In the genomic region with DNA sequence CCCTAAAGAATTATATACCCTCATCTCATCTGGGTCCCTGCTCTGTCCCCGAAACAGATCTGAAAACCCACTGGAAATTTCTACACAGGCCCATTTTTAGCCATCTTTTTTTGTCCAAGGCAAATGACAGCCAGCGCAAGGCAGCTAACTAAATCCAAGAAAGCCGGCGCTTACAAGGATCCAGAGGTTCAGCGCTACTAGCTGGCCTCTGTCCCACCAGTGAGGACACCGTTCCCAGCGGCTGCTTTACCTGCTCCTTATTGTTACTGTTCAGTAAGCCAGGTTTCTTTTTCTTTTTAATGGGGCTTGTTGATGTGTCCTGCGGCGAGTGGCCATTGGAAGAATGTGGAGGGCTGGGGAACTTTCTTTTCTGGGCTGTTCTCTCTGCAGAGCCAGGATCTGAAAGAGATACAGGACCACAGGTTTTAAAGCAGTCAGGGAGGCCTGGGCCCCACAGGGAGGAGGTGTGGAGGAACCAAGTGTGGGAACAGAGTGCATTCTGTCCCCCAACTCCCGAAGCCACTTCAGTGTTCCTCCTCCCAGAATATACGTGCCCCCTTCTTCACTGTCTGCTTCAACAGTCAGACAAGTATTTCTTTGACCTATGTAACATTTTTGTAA, we compare ENCODE assay signal across 12 cellular contexts. TPM values are rescaled to one million over a fixed set of nuclear protein-coding genes. Genes with fewer than 3 reads are reported as not detected.
A peak's percentile ranks its signal among the peaks of the same experiment; 100 is the strongest.
DNase-seq lines count a peak whose midpoint lies in the region; ATAC-seq and TF ChIP-seq lines count a peak whose summit lies in the region.
"Had no signal": no experiment of that assay in that cellular context is flagged by ENCODE, and none has a peak within 500 bp of the region (broad histone marks: within the 10 kb centered on the region; RNA-seq: fewer than 3 reads in every experiment).

No MANE protein-coding gene starts in this region.

- no peak for ATAC-seq in activated CD8-positive, alpha-beta T cell treated with anti-CD3 and anti-CD28 coated beads for 36 hours
- ATAC-seq in heart right ventricle (peak in 5 of 8 donors; percentile 13 to 45 (median 27)), psoas muscle (peak in 1 of 4 donors; percentile 19), GM21786 (IDR thresholded peaks at IDR 0.05; ENCODE audit: unreplicated experiment) (no peak)
- ATAC-seq: GM12878 had no signal

- H3K27me3 Mint-ChIP-seq in activated CD8-positive, alpha-beta T cell treated with anti-CD3 and anti-CD28 coated beads for 36 hours, result no peaks in the 10 kb centered on the region

- H3K9me3 ChIP-seq in BLaER1 treated with 17β-estradiol and CSF1 and Interleukin-3, amounts not matched to agents 10 nM and 100 nM (replicated peaks in 1 of 11), result peaks cover 0 to 6% (median 0%) of the 10 kb centered on the region in 11 experiments; a peak in 2 of 22 replicates
- H3K9me3 ChIP-seq in heart right ventricle, result no peaks in the 10 kb centered on the region
- H3K9me3 ChIP-seq in psoas muscle, result no peaks in the 10 kb centered on the region
- H3K9me3 ChIP-seq: vagina had no signal

- H4K20me1 ChIP-seq in BLaER1 treated with 17β-estradiol and CSF1 and Interleukin-3, amounts not matched to agents 10 nM and 100 nM, result peaks cover 68 to 100% (median 93%) of the 10 kb centered on the region in 11 experiments; a peak in 21 of 22 replicates

- CTCF ChIA-PET in activated CD8-positive, alpha-beta T cell treated with anti-CD3 and anti-CD28 coated beads for 36 hours (lab: Charles Lee), result interaction anchor here (1.4 to 2.7 kb wide), 3 partner anchors 13 to 74 kb away, joined by 3 to 11 read pairs (median 7); no protein-coding TSS in a partner anchor

- H3K27ac ChIP-seq in BLaER1 treated with 17β-estradiol and CSF1 and Interleukin-3, amounts not matched to agents 10 nM and 100 nM, result peak overlapping the region in 7 of 11 experiments; percentile 9 to 29 (median 22); a peak in 5 of 22 replicates
- peak overlapping the region in 8 of 10 donors; percentile 44 to 71 (median 52) for H3K27ac ChIP-seq in heart right ventricle
- H3K27ac ChIP-seq in psoas muscle, result peak overlapping the region; percentile 50
- H3K27ac ChIP-seq: vagina had no signal

- no peak overlapping the region for H3K9ac ChIP-seq in BLaER1 treated with 17β-estradiol and CSF1 and Interleukin-3, amounts not matched to agents 10 nM and 100 nM

- H3K4me1 ChIP-seq in BLaER1 treated with 17β-estradiol and CSF1 and Interleukin-3, amounts not matched to agents 10 nM and 100 nM, result peaks cover 20 to 31% (median 25%) of the 10 kb centered on the region in 10 experiments
- peaks cover 2 to 59% (median 22%) of the 10 kb centered on the region in 9 donors for H3K4me1 ChIP-seq in heart right ventricle
- H3K4me1 ChIP-seq in psoas muscle, result peaks cover 8% of the 10 kb centered on the region

- WGBS in heart right ventricle, 2 donors, result 67 to 80% methylated on average over 11 of the region's 11 CpGs
- 73 to 89% (median 84%) methylated on average over 11 of the region's 11 CpGs for WGBS in psoas muscle, 3 donors

- H3K4me1 Mint-ChIP-seq in activated CD8-positive, alpha-beta T cell treated with anti-CD3 and anti-CD28 coated beads for 36 hours (ENCODE audit: low read depth), result peaks cover 30% of the 10 kb centered on the region

- H3K9me3 Mint-ChIP-seq in activated CD8-positive, alpha-beta T cell treated with anti-CD3 and anti-CD28 coated beads for 36 hours, result no peaks in the 10 kb centered on the region

- no peak for DNase-seq in activated CD8-positive, alpha-beta T cell treated with anti-CD3 and anti-CD28 coated beads for 36 hours
- no peak for DNase-seq in heart right ventricle
- DNase-seq in psoas muscle, result no peak
- DNase-seq in NCI-H2171 treated with DMSO at 0.1 percent for 48 hours (lab: John Stamatoyannopoulos, UW), result no peak
- DNase-seq in COR-L47 (lab: John Stamatoyannopoulos, UW), result no peak
- no peak for DNase-seq in DMS153 (lab: John Stamatoyannopoulos, UW)
- DNase-seq: activated naive CD4-positive, alpha-beta T cell treated with anti-CD3 and anti-CD28 coated beads, Interleukin-2, amount 50 U/mL, for 16 hours; NCI-H1930 had no signal

- peaks cover 77 to 96% (median 92%) of the 10 kb centered on the region in 11 experiments for H3K36me3 ChIP-seq in BLaER1 treated with 17β-estradiol and CSF1 and Interleukin-3, amounts not matched to agents 10 nM and 100 nM
- H3K36me3 ChIP-seq in heart right ventricle, result peaks cover 0 to 68% (median 25%) of the 10 kb centered on the region in 9 donors
- H3K36me3 ChIP-seq in psoas muscle (ENCODE audit: insufficient read depth in 1 of 2, low read depth in 1 of 2), result peaks cover 6 to 60% of the 10 kb centered on the region in 2 donors

- intact Hi-C loops in activated CD8-positive, alpha-beta T cell treated with anti-CD3 and anti-CD28 coated beads for 36 hours (cut with micrococcal nuclease), result no loop called here
- intact Hi-C loops in heart right ventricle (cut with DNase I) (loop anchor here in 1 of 10 donors (5.0 kb wide), 1 partner anchor 33 kb away; no protein-coding TSS in a partner anchor), psoas muscle (cut with DNase I) (loop anchor here in 1 of 2 donors (10.0 kb wide), 1 partner anchor 1375 kb away; the partner anchor contains the start of gene PCIF1)

- TF ChIP-seq CTCF in activated CD8-positive, alpha-beta T cell treated with anti-CD3 and anti-CD28 coated beads for 36 hours (IDR thresholded peaks at IDR 0.05), result no peak
- TF ChIP-seq CTCF in heart right ventricle (IDR thresholded peaks at IDR 0.05) (no peak), psoas muscle (IDR thresholded peaks at IDR 0.05) (no peak)

- no peak overlapping the region for H3K4me3 Mint-ChIP-seq in activated CD8-positive, alpha-beta T cell treated with anti-CD3 and anti-CD28 coated beads for 36 hours

- peak overlapping the region; percentile 34 for H3K27ac Mint-ChIP-seq in activated CD8-positive, alpha-beta T cell treated with anti-CD3 and anti-CD28 coated beads for 36 hours

- peaks cover 28% of the 10 kb centered on the region for H3K36me3 Mint-ChIP-seq in activated CD8-positive, alpha-beta T cell treated with anti-CD3 and anti-CD28 coated beads for 36 hours (ENCODE audit: low read depth)

- no peak overlapping the region for H3K4me2 ChIP-seq in BLaER1 treated with 17β-estradiol and CSF1 and Interleukin-3, amounts not matched to agents 10 nM and 100 nM

- POLR2A ChIA-PET in activated CD8-positive, alpha-beta T cell treated with anti-CD3 and anti-CD28 coated beads for 36 hours (lab: Charles Lee), result interaction anchor here (0.6 kb wide), 1 partner anchor 35 kb away, joined by 3 read pairs; no protein-coding TSS in a partner anchor

- H3K27me3 ChIP-seq in BLaER1 treated with 17β-estradiol and CSF1 and Interleukin-3, amounts not matched to agents 10 nM and 100 nM, result no peaks in the 10 kb centered on the region
- H3K27me3 ChIP-seq in heart right ventricle (no peaks in the 10 kb centered on the region), psoas muscle (ENCODE audit: insufficient read depth in 3 of 3, low read length in 2 of 3) (no peaks in the 10 kb centered on the region)
- H3K27me3 ChIP-seq: vagina had no signal

- H3K4me3 ChIP-seq in BLaER1 treated with 17β-estradiol and CSF1 and Interleukin-3, amounts not matched to agents 10 nM and 100 nM, result no peak overlapping the region
- no peak overlapping the region for H3K4me3 ChIP-seq in heart right ventricle
- no peak overlapping the region for H3K4me3 ChIP-seq in psoas muscle
- H3K4me3 ChIP-seq: GM12878, vagina had no signal

RNA-seq across cellular contexts. Expression of gene ZMYND8, which starts 46.6 kb away (rescaled TPM):
- 10 to 100 TPM; 31.9 to 33.4 TPM for total RNA-seq in activated CD8-positive, alpha-beta T cell treated with anti-CD3 and anti-CD28 coated beads for 36 hours
- total RNA-seq in heart right ventricle, result 10 to 100 TPM; 22.0 to 39.0 (median 29.0) TPM
- polyA plus RNA-seq in heart right ventricle, result 10 to 100 TPM in 1 of 2 donors, 1 to 10 TPM in 1; 6.4 to 22.5 TPM
- 10 to 100 TPM; 17.7 to 42.9 (median 22.4) TPM for total RNA-seq in psoas muscle
- polyA plus RNA-seq in psoas muscle, result 1 to 10 TPM; 4.7 to 9.5 (median 8.2) TPM

Comparison
In these comparisons a context has a peak if more than half of its experiments do, and no peak if none do; other contexts are left out.
1. ATAC-seq: peak in heart right ventricle (5 of 8); none in activated CD8-positive, alpha-beta T cell treated with anti-CD3 and anti-CD28 coated beads for 36 hours (single experiment) and GM21786 (single experiment).
2. Peak in every context shown above with its lines, with median percentiles within 50 percentile points of each other: H3K27ac ChIP-seq.